In the genomic region with DNA sequence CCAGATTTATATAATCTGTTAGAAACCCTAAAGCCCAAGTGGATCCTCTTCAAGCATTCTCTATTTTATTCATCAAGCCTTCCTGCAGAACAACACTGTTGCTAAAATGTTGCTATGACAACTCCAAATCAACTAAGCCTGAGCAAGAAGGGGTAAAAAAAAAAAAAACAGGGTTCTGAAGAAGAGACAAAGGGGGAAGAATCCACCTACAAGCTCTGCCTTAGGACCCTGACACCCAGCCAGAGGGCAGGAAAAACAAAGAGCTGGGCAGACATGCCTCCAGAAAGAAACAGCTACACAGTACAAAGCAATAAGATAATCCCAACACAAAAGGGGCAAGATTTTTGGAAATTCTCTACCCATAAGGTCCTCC, we compare ENCODE assay signal across 8 cellular contexts.
DNase-seq lines count a peak whose midpoint lies in the region; ATAC-seq and TF ChIP-seq lines count a peak whose summit lies in the region.

No MANE protein-coding gene starts in this region.

- peak overlapping the region; percentile 96 for H3K27ac Mint-ChIP-seq in central memory CD8-positive, alpha-beta T cell (ENCODE audit: low read depth)

- peak; percentile 17 for ATAC-seq in central memory CD8-positive, alpha-beta T cell (replicated peaks; ENCODE audit: extremely low read depth, poor library complexity, severe bottlenecking)

- H3K4me3 Mint-ChIP-seq in central memory CD8-positive, alpha-beta T cell = peak overlapping the region; percentile 89

- in situ Hi-C loops in GM13977 (cut with MboI; ENCODE audit: low pct_unique_long_range_greater_than_20kb, low sequenced_read_pairs, unreplicated experiment) = no loop called here

- peaks cover 47% of the 10 kb centered on the region for H3K36me3 Mint-ChIP-seq in central memory CD8-positive, alpha-beta T cell (ENCODE audit: insufficient read depth)

- H3K36me3 ChIP-seq in ACC112 (ENCODE audit: insufficient read depth, low read length) (peaks cover 5% of the 10 kb centered on the region; the same call in 1 of the 2 replicates), HUES6 (ENCODE audit: control insufficient read depth, insufficient read depth, low read length) (peaks cover 32% of the 10 kb centered on the region), mucosa of rectum (ENCODE audit: control insufficient read depth in 2 of 2, insufficient read depth in 2 of 2, low read length in 2 of 2) (peaks cover 33 to 37% of the 10 kb centered on the region in 2 donors)

- no peaks in the 10 kb centered on the region for H3K9me3 Mint-ChIP-seq in central memory CD8-positive, alpha-beta T cell

- H3K27ac ChIP-seq in ACC112 (ENCODE audit: low read depth, low read length) (peak overlapping the region; percentile 90), HUES6 (ENCODE audit: low read depth, low read length) (no peak overlapping the region), mucosa of rectum (ENCODE audit: low read depth in 2 of 2, low read length in 2 of 2) (peak overlapping the region; percentile 94 to 98)

- peak overlapping the region; percentile 17 for H2AFZ ChIP-seq in ACC112 (ENCODE audit: low read length, unreplicated experiment)

- no peak for TF ChIP-seq CTCF in GM13977 (IDR thresholded peaks at IDR 0.05; ENCODE audit: extremely low read depth, insufficient read depth, missing control alignments)

- no peaks in the 10 kb centered on the region for H3K27me3 Mint-ChIP-seq in central memory CD8-positive, alpha-beta T cell

- peak overlapping the region; percentile 93 for H3K9ac ChIP-seq in HUES6 (ENCODE audit: low read length)
- peak overlapping the region; percentile 96 to 100 for H3K9ac ChIP-seq in mucosa of rectum (ENCODE audit: low read depth in 1 of 2, low read length in 2 of 2)

- H3K27me3 ChIP-seq in ACC112 (ENCODE audit: insufficient read depth, low read length) = no peaks in the 10 kb centered on the region
- H3K27me3 ChIP-seq in HUES6 (ENCODE audit: control insufficient read depth, insufficient read depth, low read length) = peaks cover 14% of the 10 kb centered on the region; the same call in 1 of the 2 replicates
- no peaks in the 10 kb centered on the region for H3K27me3 ChIP-seq in mucosa of rectum (ENCODE audit: control insufficient read depth in 2 of 2, insufficient read depth in 2 of 2, low read length in 2 of 2)

- peaks cover 19% of the 10 kb centered on the region for H3K79me2 ChIP-seq in ACC112 (ENCODE audit: control insufficient read depth, insufficient read depth, low read length, unreplicated experiment)

- H3K4me1 ChIP-seq in ACC112 (ENCODE audit: control insufficient read depth, insufficient read depth, low read length, unreplicated experiment) (peaks cover 10% of the 10 kb centered on the region), HUES6 (ENCODE audit: control insufficient read depth, insufficient read depth, low read length) (peaks cover 10% of the 10 kb centered on the region; the same call in 1 of the 2 replicates), mucosa of rectum (ENCODE audit: control insufficient read depth in 2 of 2, insufficient read depth in 2 of 2, low read length in 2 of 2) (peaks cover 14 to 30% of the 10 kb centered on the region in 2 donors)

- peak overlapping the region; percentile 90 for H3K4me3 ChIP-seq in ACC112 (ENCODE audit: low read depth, low read length)
- peak overlapping the region; percentile 78 for H3K4me3 ChIP-seq in HUES6 (ENCODE audit: low read depth, low read length)
- peak overlapping the region; percentile 78 to 93 for H3K4me3 ChIP-seq in mucosa of rectum (ENCODE audit: low read length in 2 of 2)

- peaks cover 61% of the 10 kb centered on the region for H3K4me1 Mint-ChIP-seq in central memory CD8-positive, alpha-beta T cell

- DNase-seq in central memory CD8-positive, alpha-beta T cell (ENCODE audit: low spot score in 2 of 2) = no peak
- DNase-seq in NCI-H2171 treated with DMSO at 0.1 percent for 48 hours (lab: John Stamatoyannopoulos, UW) (no peak), GM13977 (ENCODE audit: low spot score) (no peak), NCI-H1417 treated with DMSO at 0.1 percent for 48 hours (lab: John Stamatoyannopoulos, UW) (no peak), AML-193 (lab: John Stamatoyannopoulos, UW) (no peak)

- no peaks in the 10 kb centered on the region for H3K9me3 ChIP-seq in HUES6 (ENCODE audit: control insufficient read depth, insufficient read depth, low read depth, low read length)
- no peaks in the 10 kb centered on the region for H3K9me3 ChIP-seq in mucosa of rectum (ENCODE audit: control insufficient read depth in 2 of 2, low read length in 2 of 2)
